ENCODE assay signal across 8 cellular contexts in the genomic region with DNA sequence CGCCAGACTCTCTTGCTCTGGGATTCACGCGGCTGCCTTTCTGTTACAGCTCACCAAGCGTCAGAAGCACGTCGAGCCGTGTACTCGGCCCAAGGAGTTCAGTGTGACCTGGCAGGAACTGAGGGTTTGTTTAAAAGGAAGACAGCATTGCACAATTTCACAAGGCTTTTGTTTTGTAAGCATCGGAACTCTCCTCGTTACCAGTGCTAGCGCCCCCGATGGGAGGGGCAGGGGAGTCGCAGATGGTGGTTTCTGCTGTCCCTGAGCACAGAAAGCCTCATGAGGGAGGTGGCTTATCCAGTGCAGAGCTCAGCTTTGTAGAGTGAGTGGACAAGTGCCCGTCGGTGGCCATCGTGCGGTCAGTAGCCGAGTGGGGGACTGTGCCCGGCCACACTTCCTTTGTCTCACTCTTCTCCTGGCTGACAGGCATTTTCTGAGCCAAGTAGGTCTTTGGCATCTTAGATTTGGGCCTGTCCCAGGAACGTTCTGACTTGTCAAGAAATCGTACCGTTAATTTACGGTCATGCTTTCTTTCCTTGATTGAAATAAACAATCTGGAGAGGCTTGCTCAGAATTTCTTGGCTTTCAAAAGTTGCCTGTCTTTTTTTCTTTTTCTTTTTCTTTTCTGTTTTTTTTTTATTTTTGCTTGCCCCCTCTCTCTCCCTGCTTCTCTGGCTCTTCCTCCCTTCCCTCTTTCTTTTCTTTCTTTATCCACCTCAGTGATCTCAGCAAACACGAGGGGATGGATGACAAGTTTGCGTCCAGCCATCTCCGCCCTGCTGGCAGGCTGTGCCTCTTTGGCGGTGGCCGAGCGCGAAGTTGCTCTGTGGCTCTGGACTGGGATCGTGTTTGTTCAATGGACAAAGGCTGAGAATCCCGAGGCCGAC. TPM values are rescaled to one million over a fixed set of nuclear protein-coding genes. Genes with fewer than 3 reads are reported as not detected.
A peak's percentile ranks its signal among the peaks of the same experiment; 100 is the strongest.
DNase-seq lines count a peak whose midpoint lies in the region; ATAC-seq and TF ChIP-seq lines count a peak whose summit lies in the region.

No MANE protein-coding gene starts in this region.

- peaks cover 0 to 69% of the 10 kb centered on the region in 2 donors for H3K4me1 ChIP-seq in right atrium auricular region
- peaks cover 22% of the 10 kb centered on the region for H3K4me1 ChIP-seq in rectal smooth muscle tissue (ENCODE audit: control insufficient read depth, insufficient read depth, low read length)

- peak overlapping the region; percentile 82 for H3K27ac ChIP-seq in right atrium auricular region
- peak overlapping the region; percentile 86 for H3K27ac ChIP-seq in rectal smooth muscle tissue (ENCODE audit: low read depth, low read length)

- DNase-seq in AG08396 (ENCODE audit: low spot score) (peak; percentile 89), HuH-7 (ENCODE audit: low spot score) (peak; percentile 88), amniotic epithelial cell (ENCODE audit: low read depth) (peak; percentile 98), right atrium auricular region (ENCODE audit: low spot score) (peak; percentile 96)

- no peaks in the 10 kb centered on the region for H3K9me3 ChIP-seq in right atrium auricular region

- H3K36me3 ChIP-seq in right atrium auricular region: no peaks in the 10 kb centered on the region
- H3K36me3 ChIP-seq in rectal smooth muscle tissue (ENCODE audit: control insufficient read depth, insufficient read depth, low read length): no peaks in the 10 kb centered on the region

- no peak overlapping the region for H3K9ac ChIP-seq in rectal smooth muscle tissue (ENCODE audit: low read length)

- H3K4me3 ChIP-seq in right atrium auricular region (peak overlapping the region in 1 of 2 donors; percentile 24), rectal smooth muscle tissue (ENCODE audit: low read length) (peak overlapping the region; percentile 14)

- ATAC-seq in GM21825 (IDR thresholded peaks at IDR 0.05; ENCODE audit: unreplicated experiment) (no peak), HG02973 (IDR thresholded peaks at IDR 0.05; ENCODE audit: unreplicated experiment) (no peak), HG03378 (IDR thresholded peaks at IDR 0.05; ENCODE audit: unreplicated experiment) (no peak)

- TF ChIP-seq CTCF in right atrium auricular region (IDR thresholded peaks at IDR 0.05): peak in 1 of 2 donors; percentile 61

- H3K27me3 ChIP-seq in right atrium auricular region (no peaks in the 10 kb centered on the region), rectal smooth muscle tissue (ENCODE audit: control insufficient read depth, insufficient read depth, low read length) (no peaks in the 10 kb centered on the region)

RNA-seq across cellular contexts. Expression of a gene that starts 7.7 kb away (rescaled TPM):
- total RNA-seq in right atrium auricular region: 10 to 100 TPM; 17.6 to 26.0 TPM
